10 cellular contexts compared by ENCODE assay signal in genomic region chr3:156685198-156685597, GRCh38. TPM values are rescaled to one million over a fixed set of nuclear protein-coding genes. Genes with fewer than 3 reads are reported as not detected.
DNase-seq lines count a peak whose midpoint lies in the region; ATAC-seq and TF ChIP-seq lines count a peak whose summit lies in the region.
"Had no signal": no experiment of that assay in that cellular context is flagged by ENCODE, and none has a peak within 500 bp of the region (broad histone marks: within the 10 kb centered on the region; RNA-seq: fewer than 3 reads in every experiment).

No MANE protein-coding gene starts in this region.

- ATAC-seq in activated CD8-positive, alpha-beta memory T cell treated with anti-CD3 and anti-CD28 coated beads, Interleukin-2, amount 10 ng/mL, durations not matched to agents 7 days and 5 days: no peak
- ATAC-seq in HG02642 (IDR thresholded peaks at IDR 0.05; ENCODE audit: poor library complexity, unreplicated experiment): no peak
- no peak for ATAC-seq in GM21515 (IDR thresholded peaks at IDR 0.05; ENCODE audit: unreplicated experiment)

- H3K27me3 Mint-ChIP-seq in activated CD8-positive, alpha-beta memory T cell treated with anti-CD3 and anti-CD28 coated beads, Interleukin-2, amount 10 ng/mL, durations not matched to agents 7 days and 5 days: no peaks in the 10 kb centered on the region

- H3K4me2 ChIP-seq in Karpas-422 (ENCODE audit: low read depth, low read length, poor library complexity, severe bottlenecking): peak overlapping the region; percentile 51
- H3K4me2 ChIP-seq in smooth muscle cell: peak overlapping the region; percentile 7

- H2AFZ ChIP-seq in Karpas-422 (ENCODE audit: low read length) (no peak overlapping the region), smooth muscle cell (ENCODE audit: low read depth) (no peak overlapping the region)

- H3K9ac ChIP-seq in Karpas-422 (ENCODE audit: low read length) (no peak overlapping the region), endocrine pancreas (ENCODE audit: control insufficient read depth, insufficient read depth, low read length) (no peak overlapping the region), smooth muscle cell (ENCODE audit: low read depth) (peak overlapping the region; percentile 16)

- WGBS in smooth muscle cell (ENCODE audit: low lambda C conversion rate): 58% methylated on average over 2 of the region's 2 CpGs

- H4K20me1 ChIP-seq in Karpas-422 (ENCODE audit: insufficient read depth, low read depth, low read length) (peaks cover 20% of the 10 kb centered on the region), smooth muscle cell (ENCODE audit: low read depth) (peaks cover 77% of the 10 kb centered on the region)

- H3F3A ChIP-seq in smooth muscle cell (ENCODE audit: low read depth): peaks cover 13% of the 10 kb centered on the region

- no peak for DNase-seq in activated CD8-positive, alpha-beta memory T cell treated with anti-CD3 and anti-CD28 coated beads, Interleukin-2, amount 10 ng/mL, durations not matched to agents 7 days and 5 days
- DNase-seq in activated CD8-positive, alpha-beta memory T cell treated with anti-CD3 and anti-CD28 coated beads, Interleukin-2, amount 50 U/mL, for 4 hours: no peak
- no peak for DNase-seq in Karpas-422
- DNase-seq in smooth muscle cell (lab: John Stamatoyannopoulos, UW; ENCODE audit: unreplicated experiment): no peak
- DNase-seq in midbrain (lab: John Stamatoyannopoulos, UW): no peak
- DNase-seq: nephron progenitor cell had no signal

- peaks cover 85% of the 10 kb centered on the region for H3K4me1 Mint-ChIP-seq in activated CD8-positive, alpha-beta memory T cell treated with anti-CD3 and anti-CD28 coated beads, Interleukin-2, amount 10 ng/mL, durations not matched to agents 7 days and 5 days

- H3K27me3 ChIP-seq in Karpas-422 (ENCODE audit: low read length) (no peaks in the 10 kb centered on the region), endocrine pancreas (ENCODE audit: control insufficient read depth, insufficient read depth, low read length) (no peaks in the 10 kb centered on the region), smooth muscle cell (ENCODE audit: low read depth) (no peaks in the 10 kb centered on the region)

- TF ChIP-seq CTCF in smooth muscle cell (IDR thresholded peaks at IDR 0.05; ENCODE audit: borderline replicate concordance, insufficient read depth, poor library complexity, severe bottlenecking): no peak

- peaks cover 92% of the 10 kb centered on the region for H3K79me2 ChIP-seq in Karpas-422 (ENCODE audit: low read length)
- peaks cover 84% of the 10 kb centered on the region for H3K79me2 ChIP-seq in smooth muscle cell (ENCODE audit: low read depth)

- H3K4me3 ChIP-seq in Karpas-422 (ENCODE audit: low read length) (0 out of 2 replicates have a peak overlapping the region, but pooled peaks have one; percentile 11), endocrine pancreas (ENCODE audit: control insufficient read depth, insufficient read depth, low read length) (peak overlapping the region; percentile 51), smooth muscle cell (no peak overlapping the region)

- H3K36me3 ChIP-seq in Karpas-422 (ENCODE audit: insufficient read depth, low read length) (peaks cover 9% of the 10 kb centered on the region; the same call in 1 of the 2 replicates), endocrine pancreas (ENCODE audit: control insufficient read depth, insufficient read depth, low read length) (no peaks in the 10 kb centered on the region), smooth muscle cell (ENCODE audit: low read depth) (no peaks in the 10 kb centered on the region)

- CTCF ChIA-PET in activated CD8-positive, alpha-beta memory T cell treated with anti-CD3 and anti-CD28 coated beads, Interleukin-2, amount 10 ng/mL, durations not matched to agents 7 days and 5 days (lab: Charles Lee): interaction anchor here (1.7 to 2.7 kb wide), 4 partner anchors 12 to 452 kb away, joined by 3 to 10 read pairs (median 4); no protein-coding TSS in a partner anchor

- H3K9me3 ChIP-seq in Karpas-422 (ENCODE audit: low read length): no peaks in the 10 kb centered on the region
- no peaks in the 10 kb centered on the region for H3K9me3 ChIP-seq in endocrine pancreas (ENCODE audit: control insufficient read depth, low read length)
- H3K9me3 ChIP-seq in smooth muscle cell (replicated peaks; ENCODE audit: low read depth): no peaks in the 10 kb centered on the region

- peak overlapping the region; percentile 15 for H3K4me3 Mint-ChIP-seq in activated CD8-positive, alpha-beta memory T cell treated with anti-CD3 and anti-CD28 coated beads, Interleukin-2, amount 10 ng/mL, durations not matched to agents 7 days and 5 days
- H3K4me3 Mint-ChIP-seq: nephron progenitor cell had no signal

- H3K27ac ChIP-seq in Karpas-422 (ENCODE audit: low read length): peak overlapping the region; percentile 18
- H3K27ac ChIP-seq in smooth muscle cell (ENCODE audit: low read depth): peak overlapping the region; percentile 53
- H3K27ac ChIP-seq: VCaP had no signal

- peaks cover 84% of the 10 kb centered on the region for H3K4me1 ChIP-seq in Karpas-422 (ENCODE audit: low read length)
- peaks cover 83% of the 10 kb centered on the region for H3K4me1 ChIP-seq in endocrine pancreas (ENCODE audit: control insufficient read depth, insufficient read depth, low read length)
- peaks cover 19% of the 10 kb centered on the region for H3K4me1 ChIP-seq in smooth muscle cell (ENCODE audit: low read depth)

- H3K9me2 ChIP-seq in Karpas-422 (replicated peaks; ENCODE audit: insufficient read depth, low read length): no peaks in the 10 kb centered on the region

- peak overlapping the region; percentile 63 for H3K27ac Mint-ChIP-seq in activated CD8-positive, alpha-beta memory T cell treated with anti-CD3 and anti-CD28 coated beads, Interleukin-2, amount 10 ng/mL, durations not matched to agents 7 days and 5 days
- H3K27ac Mint-ChIP-seq: nephron progenitor cell had no signal

- H3K9me3 Mint-ChIP-seq in activated CD8-positive, alpha-beta memory T cell treated with anti-CD3 and anti-CD28 coated beads, Interleukin-2, amount 10 ng/mL, durations not matched to agents 7 days and 5 days (ENCODE audit: low read depth): no peaks in the 10 kb centered on the region
- H3K9me3 Mint-ChIP-seq: nephron progenitor cell had no signal

- H3K36me3 Mint-ChIP-seq in activated CD8-positive, alpha-beta memory T cell treated with anti-CD3 and anti-CD28 coated beads, Interleukin-2, amount 10 ng/mL, durations not matched to agents 7 days and 5 days: peaks cover 56% of the 10 kb centered on the region

RNA-seq across cellular contexts. Expression of gene TIPARP, which starts 10.8 kb away (rescaled TPM):
- 10 to 100 TPM; 31.6 to 42.8 TPM for total RNA-seq in activated CD8-positive, alpha-beta memory T cell treated with anti-CD3 and anti-CD28 coated beads, Interleukin-2, amount 10 ng/mL, durations not matched to agents 7 days and 5 days
- 9.5 and 20.4 TPM in 2 replicates for total RNA-seq in Karpas-422 (2014; rRNA removed; shearing (Covaris generic); ENCODE audit: low replicate concordance)
- total RNA-seq in smooth muscle cell: 65.2 and 88.6 TPM in 2 replicates
- 11.8 and 12.5 TPM in 2 replicates for polyA plus RNA-seq in smooth muscle cell
